22 cellular contexts compared by ENCODE assay signal in the genomic region with DNA sequence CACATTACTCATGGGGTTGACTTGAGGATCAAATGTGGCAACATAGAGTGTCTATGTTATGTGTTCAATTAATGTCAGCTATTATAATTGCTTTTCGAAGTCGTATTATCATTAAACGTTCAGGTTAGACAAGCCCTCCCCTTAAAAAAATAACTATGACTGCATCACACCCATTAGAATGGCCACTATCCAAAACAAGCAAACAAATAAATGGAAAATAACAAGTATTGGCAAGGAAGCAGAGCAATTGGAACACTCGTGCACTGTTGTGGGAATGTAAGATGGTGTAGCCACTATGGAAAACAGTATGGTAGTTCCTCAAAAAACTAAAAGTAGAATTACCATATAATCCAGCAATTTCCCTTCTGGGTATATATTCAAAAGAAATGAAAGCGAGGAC. TPM values are rescaled to one million over a fixed set of nuclear protein-coding genes. Genes with fewer than 3 reads are reported as not detected.
A peak's percentile ranks its signal among the peaks of the same experiment; 100 is the strongest.
DNase-seq lines count a peak whose midpoint lies in the region; ATAC-seq, FAIRE-seq and TF ChIP-seq lines count a peak whose summit lies in the region.
"Had no signal": no experiment of that assay in that cellular context is flagged by ENCODE, and none has a peak within 500 bp of the region (broad histone marks: within the 10 kb centered on the region; RNA-seq: fewer than 3 reads in every experiment).

No MANE protein-coding gene starts in this region.

- POLR2A ChIA-PET in activated CD8-positive, alpha-beta T cell treated with anti-CD3 and anti-CD28 coated beads, Interleukin-2, amount 10 ng/mL, durations not matched to agents 7 days and 5 days (lab: Charles Lee), result no interaction called here

- no peak for DNase-seq in GM19239 (ENCODE audit: insufficient read length, low spot score)
- DNase-seq in SJSA1 (ENCODE audit: low read depth in 1 of 2, low spot score in 2 of 2), result no peak
- DNase-seq in globus pallidus (ENCODE audit: low spot score), result no peak
- DNase-seq in activated CD8-positive, alpha-beta T cell treated with anti-CD3 and anti-CD28 coated beads, Interleukin-2, amount 10 ng/mL, durations not matched to agents 7 days and 5 days, result no peak
- DNase-seq in NCI-H1092 treated with DMSO at 0.1 percent for 48 hours (lab: John Stamatoyannopoulos, UW), result no peak
- DNase-seq: Caco-2; CD4-positive, CD25-positive, alpha-beta regulatory T cell; CD8-positive, alpha-beta T cell; DMS153; DND-41; H9; HFFc6 had no signal

- H2AFZ ChIP-seq in KMS-11 (ENCODE audit: low read depth), result no peak overlapping the region
- H2AFZ ChIP-seq: GM23338 had no signal

- no peaks in the 10 kb centered on the region for H3K79me2 ChIP-seq in KMS-11 (ENCODE audit: insufficient read depth, low read depth)

- no peak for ATAC-seq in activated CD8-positive, alpha-beta T cell treated with anti-CD3 and anti-CD28 coated beads, Interleukin-2, amount 10 ng/mL, durations not matched to agents 7 days and 5 days
- ATAC-seq: CD8-positive, alpha-beta T cell; GM23338; HCT116 had no signal

- H3K36me3 Mint-ChIP-seq in activated CD8-positive, alpha-beta T cell treated with anti-CD3 and anti-CD28 coated beads, Interleukin-2, amount 10 ng/mL, durations not matched to agents 7 days and 5 days (ENCODE audit: low read depth), result no peaks in the 10 kb centered on the region
- H3K36me3 Mint-ChIP-seq: CD4-positive, CD25-positive, alpha-beta regulatory T cell; CD8-positive, alpha-beta T cell had no signal

- no peaks in the 10 kb centered on the region for H3K36me3 ChIP-seq in KMS-11 (ENCODE audit: insufficient read depth)
- no peaks in the 10 kb centered on the region for H3K36me3 ChIP-seq in SJSA1
- H3K36me3 ChIP-seq: BLaER1 had no signal

- peaks cover 34% of the 10 kb centered on the region for H3K27me3 Mint-ChIP-seq in activated CD8-positive, alpha-beta T cell treated with anti-CD3 and anti-CD28 coated beads, Interleukin-2, amount 10 ng/mL, durations not matched to agents 7 days and 5 days (ENCODE audit: low read depth)

- H3K9me3 ChIP-seq in SJSA1 (replicated peaks), result no peaks in the 10 kb centered on the region
- H3K9me3 ChIP-seq: BLaER1, Caco-2 had no signal

- no peaks in the 10 kb centered on the region for H3K9me3 Mint-ChIP-seq in activated CD8-positive, alpha-beta T cell treated with anti-CD3 and anti-CD28 coated beads, Interleukin-2, amount 10 ng/mL, durations not matched to agents 7 days and 5 days (ENCODE audit: insufficient read depth)
- H3K9me3 Mint-ChIP-seq: CD8-positive, alpha-beta T cell; GM23338; H9; HFFc6 had no signal

- no peak overlapping the region for H3K4me3 Mint-ChIP-seq in activated CD8-positive, alpha-beta T cell treated with anti-CD3 and anti-CD28 coated beads, Interleukin-2, amount 10 ng/mL, durations not matched to agents 7 days and 5 days
- H3K4me3 Mint-ChIP-seq: B cell; CD4-positive, CD25-positive, alpha-beta regulatory T cell; CD8-positive, alpha-beta T cell; GM23338; H9; HFFc6 had no signal

- H3K27me3 ChIP-seq in KMS-11 (ENCODE audit: insufficient read depth, low read depth) (no peaks in the 10 kb centered on the region), SJSA1 (replicated peaks) (no peaks in the 10 kb centered on the region)
- H3K27me3 ChIP-seq: BLaER1 had no signal

- H3K27ac ChIP-seq in KMS-11, result no peak overlapping the region
- H3K27ac ChIP-seq in SJSA1, result peak overlapping the region; percentile 48
- H3K27ac ChIP-seq: 22Rv1, BLaER1, C4-2B had no signal

- no peaks in the 10 kb centered on the region for H3K4me1 Mint-ChIP-seq in activated CD8-positive, alpha-beta T cell treated with anti-CD3 and anti-CD28 coated beads, Interleukin-2, amount 10 ng/mL, durations not matched to agents 7 days and 5 days (ENCODE audit: low read depth)
- H3K4me1 Mint-ChIP-seq: B cell had no signal

- peak; percentile 44 for FAIRE-seq in GM19239 (lab: Jason Lieb, UNC)
- FAIRE-seq: A204.1, G401.6, GM12892 had no signal

- no peak for TF ChIP-seq CTCF in KMS-11 (conservative IDR thresholded peaks at IDR 0.05; ENCODE audit: low read depth, low read length)

- peaks cover 27% of the 10 kb centered on the region for H3K4me1 ChIP-seq in KMS-11 (ENCODE audit: low read depth, poor library complexity, severe bottlenecking)
- peaks cover 49% of the 10 kb centered on the region for H3K4me1 ChIP-seq in SJSA1 (replicated peaks)
- H3K4me1 ChIP-seq: Caco-2 had no signal

- H3K27ac Mint-ChIP-seq in activated CD8-positive, alpha-beta T cell treated with anti-CD3 and anti-CD28 coated beads, Interleukin-2, amount 10 ng/mL, durations not matched to agents 7 days and 5 days, result no peak overlapping the region
- H3K27ac Mint-ChIP-seq: B cell; CD4-positive, CD25-positive, alpha-beta regulatory T cell; CD8-positive, alpha-beta T cell; GM23338; H9; HFFc6 had no signal

- no peaks in the 10 kb centered on the region for H4K20me1 ChIP-seq in KMS-11 (ENCODE audit: insufficient read depth)
- H4K20me1 ChIP-seq: BLaER1 had no signal

- CTCF ChIA-PET in activated CD8-positive, alpha-beta T cell treated with anti-CD3 and anti-CD28 coated beads, Interleukin-2, amount 10 ng/mL, durations not matched to agents 7 days and 5 days (lab: Charles Lee), result no interaction called here

- H3K4me3 ChIP-seq in KMS-11 (IDR thresholded peaks at IDR 0.05; ENCODE audit: insufficient read depth, low read depth, low read length), result no peak overlapping the region
- no peak overlapping the region for H3K4me3 ChIP-seq in SJSA1
- H3K4me3 ChIP-seq: BLaER1, GM23338 had no signal

- H3K9ac ChIP-seq in KMS-11, result no peak overlapping the region
- H3K9ac ChIP-seq: BLaER1 had no signal

- H3K4me2 ChIP-seq in KMS-11, result peak overlapping the region; percentile 8; the same call in 1 of the 2 replicates
- H3K4me2 ChIP-seq: BLaER1, GM23338 had no signal

RNA-seq across cellular contexts. Expression of a gene that starts 10.0 kb away (rescaled TPM):
- total RNA-seq in SJSA1 (2014; rRNA removed; shearing (Covaris generic)), result 48.2 and 91.5 TPM in 2 replicates
- 1 to 10 TPM; 1.3 to 2.1 TPM for total RNA-seq in activated CD8-positive, alpha-beta T cell treated with anti-CD3 and anti-CD28 coated beads, Interleukin-2, amount 10 ng/mL, durations not matched to agents 7 days and 5 days

Comparison
In these comparisons a context has a peak if more than half of its experiments do, and no peak if none do; other contexts are left out.
1. RNA of a gene that starts 10.0 kb away (total RNA-seq): 48.2 to 91.5 TPM in SJSA1; 1.3 to 2.1 TPM in activated CD8-positive, alpha-beta T cell treated with anti-CD3 and anti-CD28 coated beads, Interleukin-2, amount 10 ng/mL, durations not matched to agents 7 days and 5 days; every median in the first group is over 10 times any median in the second.